In genomic region chr3:33092496-33093254, GRCh38 we compare ENCODE assay signal across 25 cellular contexts. TPM values are rescaled to one million over a fixed set of nuclear protein-coding genes. Genes with fewer than 3 reads are reported as not detected.
DNase-seq lines count a peak whose midpoint lies in the region; ATAC-seq lines count a peak whose summit lies in the region.
"Had no signal": no experiment of that assay in that cellular context is flagged by ENCODE, and none has a peak within 500 bp of the region (broad histone marks: within the 10 kb centered on the region; RNA-seq: fewer than 3 reads in every experiment).

No MANE protein-coding gene starts in this region.

- H3K14ac ChIP-seq in neuronal stem cell (ENCODE audit: low read length): no peak overlapping the region

- H3K4me1 Mint-ChIP-seq in activated T-cell treated with anti-CD3 and anti-CD28 coated beads, Interleukin-2, amount 50 U/mL, for 24 hours (ENCODE audit: low read depth): peaks cover 84% of the 10 kb centered on the region
- H3K4me1 Mint-ChIP-seq in activated T-cell treated with anti-CD3 and anti-CD28 coated beads, Interleukin-2, amount 50 U/mL, for 4 hours (ENCODE audit: low read depth): peaks cover 79% of the 10 kb centered on the region
- H3K4me1 Mint-ChIP-seq in CD8-positive, alpha-beta memory T cell: peaks cover 71 to 84% (median 81%) of the 10 kb centered on the region in 3 donors
- H3K4me1 Mint-ChIP-seq in dendritic cell treated with granulocyte-macrophage colony-stimulating factor and Interleukin-4, amounts not matched to agents 40 ng/mL and 50 ng/mL, for 4 days (ENCODE audit: low read depth): peaks cover 81% of the 10 kb centered on the region

- peak overlapping the region; percentile 6 for H3K9ac ChIP-seq in neuronal stem cell (ENCODE audit: low read depth, low read length, poor library complexity)

- no CpG with 5 or more reads among the region's 9 CpGs for WGBS in neuronal stem cell (ENCODE audit: extremely low coverage in 2 of 2, insufficient read length in 2 of 2, insufficient replicate concordance in 1 of 2), 2 donors

- no peak overlapping the region for H4K91ac ChIP-seq in neuronal stem cell (ENCODE audit: low read depth, low read length, poor library complexity)

- H3K9me3 ChIP-seq in CD8-positive, alpha-beta memory T cell (ENCODE audit: low read length): no peaks in the 10 kb centered on the region
- peaks cover 0 to 5% of the 10 kb centered on the region in 2 donors for H3K9me3 ChIP-seq in neuronal stem cell (replicated peaks in 1 of 2; ENCODE audit: control insufficient read depth in 2 of 2, insufficient read depth in 1 of 2, low read depth in 1 of 2, low read length in 2 of 2)
- H3K9me3 ChIP-seq: upper lobe of right lung had no signal

- H3K27ac Mint-ChIP-seq in activated T-cell treated with anti-CD3 and anti-CD28 coated beads, Interleukin-2, amount 50 U/mL, for 24 hours: peak overlapping the region; percentile 40
- H3K27ac Mint-ChIP-seq in CD8-positive, alpha-beta memory T cell: peak overlapping the region; percentile 18 to 96 (median 64)
- H3K27ac Mint-ChIP-seq in dendritic cell treated with granulocyte-macrophage colony-stimulating factor and Interleukin-4, amounts not matched to agents 40 ng/mL and 50 ng/mL, for 4 days: peak overlapping the region; percentile 28

- H3K36me3 ChIP-seq in CD8-positive, alpha-beta memory T cell (ENCODE audit: insufficient read depth, low read length): no peaks in the 10 kb centered on the region
- peaks cover 3 to 40% of the 10 kb centered on the region in 2 donors for H3K36me3 ChIP-seq in neuronal stem cell (replicated peaks in 1 of 2; ENCODE audit: control insufficient read depth in 2 of 2, insufficient read depth in 2 of 2, low read length in 2 of 2)

- no peak for ATAC-seq in activated T-cell treated with anti-CD3 and anti-CD28 coated beads, Interleukin-2, amount 50 U/mL, for 4 hours
- no peak for ATAC-seq in GM19324 (IDR thresholded peaks at IDR 0.05; ENCODE audit: low FRiP score, unreplicated experiment)
- ATAC-seq: upper lobe of right lung had no signal

- H4K8ac ChIP-seq in neuronal stem cell (ENCODE audit: low read depth, low read length): no peak overlapping the region

- no peaks in the 10 kb centered on the region for H3K9me3 Mint-ChIP-seq in activated T-cell treated with anti-CD3 and anti-CD28 coated beads, Interleukin-2, amount 50 U/mL, for 24 hours
- H3K9me3 Mint-ChIP-seq in activated T-cell treated with anti-CD3 and anti-CD28 coated beads, Interleukin-2, amount 50 U/mL, for 4 hours: no peaks in the 10 kb centered on the region
- H3K9me3 Mint-ChIP-seq in CD8-positive, alpha-beta memory T cell: no peaks in the 10 kb centered on the region
- H3K9me3 Mint-ChIP-seq in dendritic cell treated with granulocyte-macrophage colony-stimulating factor and Interleukin-4, amounts not matched to agents 40 ng/mL and 50 ng/mL, for 4 days: no peaks in the 10 kb centered on the region
- H3K9me3 Mint-ChIP-seq: H9 had no signal

- no peak overlapping the region for H3K27ac ChIP-seq in CD8-positive, alpha-beta memory T cell (ENCODE audit: low read depth, low read length)
- no peak overlapping the region for H3K27ac ChIP-seq in neuronal stem cell (replicated peaks; ENCODE audit: low read length)
- H3K27ac ChIP-seq: upper lobe of right lung had no signal

- H2BK5ac ChIP-seq in neuronal stem cell (ENCODE audit: low read length): peak overlapping the region; percentile 11

- POLR2A ChIA-PET in CD8-positive, alpha-beta memory T cell (lab: Charles Lee): no interaction called here

- H2AK5ac ChIP-seq in neuronal stem cell (ENCODE audit: low read depth, low read length): no peak overlapping the region

- no peak overlapping the region for H3K4me3 ChIP-seq in CD8-positive, alpha-beta memory T cell (ENCODE audit: low read length)
- H3K4me3 ChIP-seq in neuronal stem cell (ENCODE audit: low read length in 2 of 2): no peak overlapping the region
- H3K4me3 ChIP-seq: upper lobe of right lung had no signal

- H3K27me3 ChIP-seq in CD8-positive, alpha-beta memory T cell (ENCODE audit: insufficient read depth, low read length, poor library complexity, severe bottlenecking): no peaks in the 10 kb centered on the region
- H3K27me3 ChIP-seq in neuronal stem cell (ENCODE audit: control insufficient read depth in 3 of 3, insufficient read depth in 3 of 3, low read depth in 1 of 3, low read length in 3 of 3): no peaks in the 10 kb centered on the region
- H3K27me3 ChIP-seq: upper lobe of right lung had no signal

- H2AFZ ChIP-seq in neuronal stem cell (ENCODE audit: low read length): no peak overlapping the region

- H3K23ac ChIP-seq in neuronal stem cell (ENCODE audit: low read depth, low read length, poor library complexity): peak overlapping the region; percentile 60

- intact Hi-C loops in dendritic cell treated with granulocyte-macrophage colony-stimulating factor and Interleukin-4, amounts not matched to agents 40 ng/mL and 50 ng/mL, for 4 days (cut with micrococcal nuclease): no loop called here

- H3K36me3 Mint-ChIP-seq in activated T-cell treated with anti-CD3 and anti-CD28 coated beads, Interleukin-2, amount 50 U/mL, for 24 hours (ENCODE audit: low read depth): peaks cover 73% of the 10 kb centered on the region
- peaks cover 32% of the 10 kb centered on the region for H3K36me3 Mint-ChIP-seq in activated T-cell treated with anti-CD3 and anti-CD28 coated beads, Interleukin-2, amount 50 U/mL, for 4 hours (ENCODE audit: insufficient read depth)
- peaks cover 0 to 37% (median 14%) of the 10 kb centered on the region in 3 donors for H3K36me3 Mint-ChIP-seq in CD8-positive, alpha-beta memory T cell
- peaks cover 87% of the 10 kb centered on the region for H3K36me3 Mint-ChIP-seq in dendritic cell treated with granulocyte-macrophage colony-stimulating factor and Interleukin-4, amounts not matched to agents 40 ng/mL and 50 ng/mL, for 4 days (ENCODE audit: low read depth)

- no peak for DNase-seq in activated T-cell treated with anti-CD3 and anti-CD28 coated beads, Interleukin-2, amount 50 U/mL, for 24 hours
- no peak for DNase-seq in activated T-cell treated with anti-CD3 and anti-CD28 coated beads, Interleukin-2, amount 50 U/mL, for 4 hours
- DNase-seq in CD8-positive, alpha-beta memory T cell: no peak
- no peak for DNase-seq in neuronal stem cell (ENCODE audit: low spot score)
- no peak for DNase-seq in activated gamma-delta T cell (lab: John Stamatoyannopoulos, UW)
- DNase-seq in activated CD8-positive, alpha-beta memory T cell treated with anti-CD3 and anti-CD28 coated beads for 24 hours: no peak
- DNase-seq: 8988T; activated CD4-positive, alpha-beta T cell treated with anti-CD3 and anti-CD28 coated beads, Interleukin-2, amount 50 U/mL, for 48 hours; activated CD4-positive, CD25-positive, alpha-beta regulatory T cell; activated naive CD4-positive, alpha-beta T cell treated with Interleukin-2 at 50 U/mL for 16 hours; amniotic stem cell; cortex of kidney; H9; KG1; kidney glomerular epithelial cell; naive B cell; NCI-H1436; NCI-H2107; NCI-H446; NCI-H82; stimulated activated CD8-positive, alpha-beta memory T cell treated with anti-CD3 and anti-CD28 coated beads, Interleukin-4, amount 100 ng/mL, for 48 hours; T-helper 9 cell; upper lobe of right lung had no signal

- H3K4ac ChIP-seq in neuronal stem cell (ENCODE audit: low read length): no peak overlapping the region

- no peak overlapping the region for H2BK12ac ChIP-seq in neuronal stem cell (ENCODE audit: low read length)

- CTCF ChIA-PET in CD8-positive, alpha-beta memory T cell (lab: Charles Lee): interaction anchor here (1.2 to 1.8 kb wide), 2 partner anchors 17 to 21 kb away, joined by 3 read pairs; no protein-coding TSS in a partner anchor

- no peak overlapping the region for H3K18ac ChIP-seq in neuronal stem cell (ENCODE audit: low read length)

- H2BK120ac ChIP-seq in neuronal stem cell (ENCODE audit: low read depth, low read length): no peak overlapping the region

- H3K4me1 ChIP-seq in CD8-positive, alpha-beta memory T cell (ENCODE audit: insufficient read depth, low read length): peaks cover 45% of the 10 kb centered on the region
- peaks cover 3 to 4% of the 10 kb centered on the region in 2 donors for H3K4me1 ChIP-seq in neuronal stem cell (ENCODE audit: control insufficient read depth in 2 of 2, insufficient read depth in 1 of 2, low read depth in 1 of 2, low read length in 2 of 2)

- no peak overlapping the region for H3K4me3 Mint-ChIP-seq in activated T-cell treated with anti-CD3 and anti-CD28 coated beads, Interleukin-2, amount 50 U/mL, for 24 hours
- no peak overlapping the region for H3K4me3 Mint-ChIP-seq in activated T-cell treated with anti-CD3 and anti-CD28 coated beads, Interleukin-2, amount 50 U/mL, for 4 hours
- H3K4me3 Mint-ChIP-seq in CD8-positive, alpha-beta memory T cell: peak overlapping the region in 2 of 7 donors; percentile 18 to 48
- no peak overlapping the region for H3K4me3 Mint-ChIP-seq in dendritic cell treated with granulocyte-macrophage colony-stimulating factor and Interleukin-4, amounts not matched to agents 40 ng/mL and 50 ng/mL, for 4 days
- H3K4me3 Mint-ChIP-seq: H9 had no signal

- no peak overlapping the region for H2BK15ac ChIP-seq in neuronal stem cell (ENCODE audit: low read length)

- H3K79me1 ChIP-seq in neuronal stem cell (ENCODE audit: low read depth, low read length): peaks cover 9% of the 10 kb centered on the region

- H3K4me2 ChIP-seq in neuronal stem cell (ENCODE audit: insufficient read depth, low read length, poor library complexity, severe bottlenecking): no peak overlapping the region

- no peaks in the 10 kb centered on the region for H3K27me3 Mint-ChIP-seq in activated T-cell treated with anti-CD3 and anti-CD28 coated beads, Interleukin-2, amount 50 U/mL, for 24 hours
- no peaks in the 10 kb centered on the region for H3K27me3 Mint-ChIP-seq in activated T-cell treated with anti-CD3 and anti-CD28 coated beads, Interleukin-2, amount 50 U/mL, for 4 hours (ENCODE audit: low read depth)
- H3K27me3 Mint-ChIP-seq in CD8-positive, alpha-beta memory T cell: no peaks in the 10 kb centered on the region
- H3K27me3 Mint-ChIP-seq in dendritic cell treated with granulocyte-macrophage colony-stimulating factor and Interleukin-4, amounts not matched to agents 40 ng/mL and 50 ng/mL, for 4 days: no peaks in the 10 kb centered on the region
- H3K27me3 Mint-ChIP-seq: naive B cell had no signal

RNA-seq across cellular contexts. Expression of gene GLB1, which starts 4.3 kb away (rescaled TPM):
- total RNA-seq in activated T-cell treated with anti-CD3 and anti-CD28 coated beads, Interleukin-2, amount 50 U/mL, for 4 hours: 10 to 100 TPM; 25.1 to 37.7 (median 34.2) TPM
- 10 to 100 TPM; 41.5 to 50.9 TPM for total RNA-seq in CD8-positive, alpha-beta memory T cell
- polyA plus RNA-seq in CD8-positive, alpha-beta memory T cell: 35.5 TPM
- 28.9 TPM for polyA plus RNA-seq in neuronal stem cell (2013, experiment 1 of 2)
- polyA plus RNA-seq in neuronal stem cell (2013, experiment 2 of 2): 29.5 TPM

RNA-seq across cellular contexts. Expression of gene TMPPE, which starts 4.3 kb away (rescaled TPM):
- 10 to 100 TPM; 11.5 to 14.5 (median 11.6) TPM for total RNA-seq in activated T-cell treated with anti-CD3 and anti-CD28 coated beads, Interleukin-2, amount 50 U/mL, for 4 hours
- total RNA-seq in CD8-positive, alpha-beta memory T cell: 10 to 100 TPM; 12.0 to 13.2 TPM
- 0.62 TPM for polyA plus RNA-seq in CD8-positive, alpha-beta memory T cell
- polyA plus RNA-seq in neuronal stem cell (2013, experiment 1 of 2): 0.84 TPM
- 0.84 TPM for polyA plus RNA-seq in neuronal stem cell (2013, experiment 2 of 2)

RNA-seq across cellular contexts. Expression of gene CRTAP, which starts 21.1 kb away (rescaled TPM):
- total RNA-seq in activated T-cell treated with anti-CD3 and anti-CD28 coated beads, Interleukin-2, amount 50 U/mL, for 4 hours: 10 to 100 TPM; 16.3 to 21.9 (median 21.7) TPM
- total RNA-seq in CD8-positive, alpha-beta memory T cell: 10 to 100 TPM; 49.5 to 50.3 TPM
- polyA plus RNA-seq in CD8-positive, alpha-beta memory T cell: 84.0 TPM
- 116 TPM for polyA plus RNA-seq in neuronal stem cell (2013, experiment 1 of 2)
- polyA plus RNA-seq in neuronal stem cell (2013, experiment 2 of 2): 119 TPM
